1 cellular context compared by ENCODE assay signal in the genomic region with DNA sequence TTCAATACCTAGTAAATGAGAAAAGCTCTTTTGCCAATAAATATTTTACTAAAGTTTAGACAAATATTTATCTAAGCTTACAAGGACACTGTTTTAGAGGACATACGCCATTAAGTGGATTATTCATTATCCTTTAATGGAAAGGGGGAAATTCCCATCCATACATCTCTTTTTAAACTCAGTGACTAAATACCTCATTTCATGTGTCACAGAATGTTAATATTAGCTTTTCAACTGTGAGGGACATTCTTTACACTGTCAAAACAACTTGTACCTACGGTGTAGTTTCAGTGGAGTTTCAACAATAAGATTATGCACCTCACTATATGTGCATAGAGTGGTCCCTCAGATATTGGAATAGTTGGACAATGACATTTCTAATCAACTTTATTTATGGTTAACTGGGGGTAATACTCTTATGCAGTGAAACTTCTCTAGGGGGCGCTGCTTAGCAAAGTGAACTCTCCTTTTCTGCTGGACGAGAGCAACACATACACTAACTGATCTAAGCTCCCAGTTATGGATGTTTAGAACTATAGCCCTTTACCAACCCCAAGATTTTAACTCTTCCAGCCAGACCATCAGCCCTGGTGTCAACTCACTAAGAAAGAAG.
TF ChIP-seq lines count a peak whose summit lies in the region.

No MANE protein-coding gene starts in this region.

TF ChIP-seq in GM12878, 131 proteins besides CTCF, POLR2A, EP300 and RAD21 (continued from another document):
- TF ChIP-seq, protein P1, sequence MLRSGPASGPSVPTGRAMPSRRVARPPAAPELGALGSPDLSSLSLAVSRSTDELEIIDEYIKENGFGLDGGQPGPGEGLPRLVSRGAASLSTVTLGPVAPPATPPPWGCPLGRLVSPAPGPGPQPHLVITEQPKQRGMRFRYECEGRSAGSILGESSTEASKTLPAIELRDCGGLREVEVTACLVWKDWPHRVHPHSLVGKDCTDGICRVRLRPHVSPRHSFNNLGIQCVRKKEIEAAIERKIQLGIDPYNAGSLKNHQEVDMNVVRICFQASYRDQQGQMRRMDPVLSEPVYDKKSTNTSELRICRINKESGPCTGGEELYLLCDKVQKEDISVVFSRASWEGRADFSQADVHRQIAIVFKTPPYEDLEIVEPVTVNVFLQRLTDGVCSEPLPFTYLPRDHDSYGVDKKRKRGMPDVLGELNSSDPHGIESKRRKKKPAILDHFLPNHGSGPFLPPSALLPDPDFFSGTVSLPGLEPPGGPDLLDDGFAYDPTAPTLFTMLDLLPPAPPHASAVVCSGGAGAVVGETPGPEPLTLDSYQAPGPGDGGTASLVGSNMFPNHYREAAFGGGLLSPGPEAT (IDR thresholded peaks at IDR 0.05; ENCODE audit: low read depth) = no peak
- TF ChIP-seq, protein P2, sequence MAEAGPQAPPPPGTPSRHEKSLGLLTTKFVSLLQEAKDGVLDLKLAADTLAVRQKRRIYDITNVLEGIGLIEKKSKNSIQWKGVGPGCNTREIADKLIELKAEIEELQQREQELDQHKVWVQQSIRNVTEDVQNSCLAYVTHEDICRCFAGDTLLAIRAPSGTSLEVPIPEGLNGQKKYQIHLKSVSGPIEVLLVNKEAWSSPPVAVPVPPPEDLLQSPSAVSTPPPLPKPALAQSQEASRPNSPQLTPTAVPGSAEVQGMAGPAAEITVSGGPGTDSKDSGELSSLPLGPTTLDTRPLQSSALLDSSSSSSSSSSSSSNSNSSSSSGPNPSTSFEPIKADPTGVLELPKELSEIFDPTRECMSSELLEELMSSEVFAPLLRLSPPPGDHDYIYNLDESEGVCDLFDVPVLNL (IDR thresholded peaks at IDR 0.05; ENCODE audit: low read depth, low read length) = no peak
- TF ChIP-seq, protein P3, sequence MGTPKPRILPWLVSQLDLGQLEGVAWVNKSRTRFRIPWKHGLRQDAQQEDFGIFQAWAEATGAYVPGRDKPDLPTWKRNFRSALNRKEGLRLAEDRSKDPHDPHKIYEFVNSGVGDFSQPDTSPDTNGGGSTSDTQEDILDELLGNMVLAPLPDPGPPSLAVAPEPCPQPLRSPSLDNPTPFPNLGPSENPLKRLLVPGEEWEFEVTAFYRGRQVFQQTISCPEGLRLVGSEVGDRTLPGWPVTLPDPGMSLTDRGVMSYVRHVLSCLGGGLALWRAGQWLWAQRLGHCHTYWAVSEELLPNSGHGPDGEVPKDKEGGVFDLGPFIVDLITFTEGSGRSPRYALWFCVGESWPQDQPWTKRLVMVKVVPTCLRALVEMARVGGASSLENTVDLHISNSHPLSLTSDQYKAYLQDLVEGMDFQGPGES (IDR thresholded peaks at IDR 0.05) = no peak
- no peak for TF ChIP-seq RUNX3 (IDR thresholded peaks at IDR 0.05; ENCODE audit: low read length)
- no peak for TF ChIP-seq RB1 (IDR thresholded peaks at IDR 0.05; ENCODE audit: borderline replicate concordance)
- TF ChIP-seq, protein P4, sequence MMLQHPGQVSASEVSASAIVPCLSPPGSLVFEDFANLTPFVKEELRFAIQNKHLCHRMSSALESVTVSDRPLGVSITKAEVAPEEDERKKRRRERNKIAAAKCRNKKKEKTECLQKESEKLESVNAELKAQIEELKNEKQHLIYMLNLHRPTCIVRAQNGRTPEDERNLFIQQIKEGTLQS (IDR thresholded peaks at IDR 0.05; ENCODE audit: borderline replicate concordance, extremely low read depth, low read depth, low read length) = no peak
- no peak for TF ChIP-seq SPI1 (IDR thresholded peaks at IDR 0.05; ENCODE audit: borderline replicate concordance, insufficient read depth, low read depth, low read length)
- TF ChIP-seq MTA3 (IDR thresholded peaks at IDR 0.05; ENCODE audit: borderline replicate concordance, low read length) = no peak
- TF ChIP-seq ZNF24 (IDR thresholded peaks at IDR 0.05) = no peak
- no peak for TF ChIP-seq SREBF1 (IDR thresholded peaks at IDR 0.05; ENCODE audit: low read length)
- no peak for TF ChIP-seq SRF (IDR thresholded peaks at IDR 0.05; ENCODE audit: low read depth in 2 of 2, low read length in 2 of 2)
